Comparison of ENCODE assay signal across 17 cellular contexts in genomic region chr20:38255389-38255788, GRCh38. TPM values are rescaled to one million over a fixed set of nuclear protein-coding genes. Genes with fewer than 3 reads are reported as not detected.
DNase-seq lines count a peak whose midpoint lies in the region; TF ChIP-seq lines count a peak whose summit lies in the region.
"Had no signal": no experiment of that assay in that cellular context is flagged by ENCODE, and none has a peak within 500 bp of the region (broad histone marks: within the 10 kb centered on the region; RNA-seq: fewer than 3 reads in every experiment).

No MANE protein-coding gene starts in this region.

- H3K36me3 Mint-ChIP-seq in activated CD4-positive, alpha-beta T cell treated with anti-CD3 and anti-CD28 coated beads, Interleukin-2, amount 10 ng/mL, durations not matched to agents 7 days and 5 days (ENCODE audit: low read depth) = no peaks in the 10 kb centered on the region
- H3K36me3 Mint-ChIP-seq: activated naive CD8-positive, alpha-beta T cell treated with anti-CD3 and anti-CD28 coated beads, Interleukin-2, amount 10 ng/mL, durations not matched to agents 7 days and 5 days; CD8-positive, alpha-beta T cell; stimulated activated naive B cell treated with anti-CD40 and anti-IgM and Interleukin-4, amounts not matched to agents 10 μg/mL and 1 μg/mL and 100 μg/mL, for 72 hours had no signal

- intact Hi-C loops in cardiac septum (cut with DNase I) = no loop called here
- intact Hi-C loops in ovary (cut with DNase I) = no loop called here
- intact Hi-C loops in uterus (cut with DNase I; ENCODE audit: low total_unique reads) = no loop called here

- no peak overlapping the region for H3K4me3 ChIP-seq in astrocyte of the spinal cord (ENCODE audit: low read depth, low read length)
- no peak overlapping the region for H3K4me3 ChIP-seq in ovary
- no peak overlapping the region for H3K4me3 ChIP-seq in uterus
- H3K4me3 ChIP-seq: pancreas had no signal

- peak; percentile 61 for DNase-seq in astrocyte of the spinal cord (ENCODE audit: low read depth, low spot score)
- peak; percentile 39 for DNase-seq in cardiac septum (ENCODE audit: low spot score)
- peak in 1 of 5 donors; percentile 53 for DNase-seq in ovary
- DNase-seq in uterus = peak; percentile 40 to 55
- no peak for DNase-seq in activated CD4-positive, alpha-beta T cell treated with anti-CD3 and anti-CD28 coated beads, Interleukin-2, amount 10 ng/mL, durations not matched to agents 7 days and 5 days
- no peak for DNase-seq in NCI-H1048 (lab: John Stamatoyannopoulos, UW)
- no peak for DNase-seq in NCI-H1417 treated with DMSO at 0.1 percent for 48 hours (lab: John Stamatoyannopoulos, UW)
- DNase-seq in stimulated activated CD8-positive, alpha-beta memory T cell treated with anti-CD3 and anti-CD28 coated beads, Interleukin-4, amount 100 ng/mL, for 48 hours = no peak
- DNase-seq: activated naive CD8-positive, alpha-beta T cell treated with anti-CD3 and anti-CD28 coated beads, Interleukin-2, amount 10 ng/mL, durations not matched to agents 7 days and 5 days; activated T-cell treated with anti-CD3 and anti-CD28 coated beads for 4 hours; CD8-positive, alpha-beta T cell; effector CD4-positive, alpha-beta T cell; HCEC 1CT; pancreas; stimulated activated CD4-positive, alpha-beta T cell treated with anti-CD3 and anti-CD28 coated beads, Interleukin-2, amount 100 ng/mL, for 24 hours; stimulated activated naive B cell treated with anti-CD40 and anti-IgM and Interleukin-4, amounts not matched to agents 10 μg/mL and 1 μg/mL and 100 μg/mL, for 72 hours had no signal

- H3K36me3 ChIP-seq in ovary (no peaks in the 10 kb centered on the region), uterus (no peaks in the 10 kb centered on the region)
- H3K36me3 ChIP-seq: pancreas had no signal

- H3K27ac ChIP-seq in ovary (peak overlapping the region; percentile 74 to 75), uterus (peak overlapping the region; percentile 84 to 90)
- H3K27ac ChIP-seq: pancreas had no signal

- no peak overlapping the region for H3K27ac Mint-ChIP-seq in activated CD4-positive, alpha-beta T cell treated with anti-CD3 and anti-CD28 coated beads, Interleukin-2, amount 10 ng/mL, durations not matched to agents 7 days and 5 days
- H3K27ac Mint-ChIP-seq: activated naive CD8-positive, alpha-beta T cell treated with anti-CD3 and anti-CD28 coated beads, Interleukin-2, amount 10 ng/mL, durations not matched to agents 7 days and 5 days; CD8-positive, alpha-beta T cell; stimulated activated naive B cell treated with anti-CD40 and anti-IgM and Interleukin-4, amounts not matched to agents 10 μg/mL and 1 μg/mL and 100 μg/mL, for 72 hours had no signal

- TF ChIP-seq CTCF in astrocyte of the spinal cord (IDR thresholded peaks at IDR 0.05; ENCODE audit: low read depth, low read length) (no peak), ovary (IDR thresholded peaks at IDR 0.05) (no peak), uterus (IDR thresholded peaks at IDR 0.05) (no peak)

- peaks cover 10% of the 10 kb centered on the region for H3K4me1 ChIP-seq in ovary (ENCODE audit: insufficient read depth)
- peaks cover 0 to 3% of the 10 kb centered on the region in 2 donors for H3K4me1 ChIP-seq in uterus
- H3K4me1 ChIP-seq: pancreas had no signal

- no peaks in the 10 kb centered on the region for H3K4me1 Mint-ChIP-seq in activated CD4-positive, alpha-beta T cell treated with anti-CD3 and anti-CD28 coated beads, Interleukin-2, amount 10 ng/mL, durations not matched to agents 7 days and 5 days
- H3K4me1 Mint-ChIP-seq: activated naive CD8-positive, alpha-beta T cell treated with anti-CD3 and anti-CD28 coated beads, Interleukin-2, amount 10 ng/mL, durations not matched to agents 7 days and 5 days had no signal

- CTCF ChIA-PET in activated CD4-positive, alpha-beta T cell treated with anti-CD3 and anti-CD28 coated beads, Interleukin-2, amount 10 ng/mL, durations not matched to agents 7 days and 5 days (lab: Charles Lee) = no interaction called here

- in situ Hi-C loops in astrocyte of the spinal cord (cut with HindIII; ENCODE audit: low sequenced_read_pairs) = no loop called here

- 11 to 16% (median 11%) methylated on average over 5 of the region's 5 CpGs for WGBS in ovary, 3 donors

- no peak for TF ChIP-seq POLR2A in ovary (IDR thresholded peaks at IDR 0.05)
- TF ChIP-seq POLR2A in uterus (IDR thresholded peaks at IDR 0.05) = no peak

- no peaks in the 10 kb centered on the region for H3K27me3 ChIP-seq in ovary
- peaks cover 0 to 2% of the 10 kb centered on the region in 2 donors for H3K27me3 ChIP-seq in uterus

- H3K27me3 Mint-ChIP-seq in activated CD4-positive, alpha-beta T cell treated with anti-CD3 and anti-CD28 coated beads, Interleukin-2, amount 10 ng/mL, durations not matched to agents 7 days and 5 days = peaks cover 27% of the 10 kb centered on the region

- H3K9me3 ChIP-seq in ovary (no peaks in the 10 kb centered on the region), uterus (no peaks in the 10 kb centered on the region)
- H3K9me3 ChIP-seq: pancreas had no signal

- no peak for TF ChIP-seq EP300 in ovary (IDR thresholded peaks at IDR 0.05)

- H3K4me3 Mint-ChIP-seq in activated CD4-positive, alpha-beta T cell treated with anti-CD3 and anti-CD28 coated beads, Interleukin-2, amount 10 ng/mL, durations not matched to agents 7 days and 5 days = no peak overlapping the region
- H3K4me3 Mint-ChIP-seq: activated naive CD8-positive, alpha-beta T cell treated with anti-CD3 and anti-CD28 coated beads, Interleukin-2, amount 10 ng/mL, durations not matched to agents 7 days and 5 days; CD8-positive, alpha-beta T cell; stimulated activated naive B cell treated with anti-CD40 and anti-IgM and Interleukin-4, amounts not matched to agents 10 μg/mL and 1 μg/mL and 100 μg/mL, for 72 hours had no signal

- no peaks in the 10 kb centered on the region for H3K9me3 Mint-ChIP-seq in activated CD4-positive, alpha-beta T cell treated with anti-CD3 and anti-CD28 coated beads, Interleukin-2, amount 10 ng/mL, durations not matched to agents 7 days and 5 days
- H3K9me3 Mint-ChIP-seq: activated naive CD8-positive, alpha-beta T cell treated with anti-CD3 and anti-CD28 coated beads, Interleukin-2, amount 10 ng/mL, durations not matched to agents 7 days and 5 days; CD8-positive, alpha-beta T cell had no signal

- POLR2A ChIA-PET in activated CD4-positive, alpha-beta T cell treated with anti-CD3 and anti-CD28 coated beads, Interleukin-2, amount 10 ng/mL, durations not matched to agents 7 days and 5 days (lab: Charles Lee) = no interaction called here

RNA-seq across cellular contexts. Expression of gene KIAA1755, which starts 5.1 kb away (rescaled TPM):
- total RNA-seq in cardiac septum = 7.0 TPM
- total RNA-seq in ovary = 10 to 100 TPM in 5 of 7 donors, 1 to 10 TPM in 2; 4.4 to 29.7 (median 16.9) TPM
- polyA plus RNA-seq in ovary = 10 to 100 TPM in 1 of 2 donors, 1 to 10 TPM in 1; 9.6 to 11.8 TPM
- 10 to 100 TPM in 3 of 4 donors, 1 to 10 TPM in 1; 5.3 to 47.6 (median 15.7) TPM for total RNA-seq in uterus
- total RNA-seq in activated CD4-positive, alpha-beta T cell treated with anti-CD3 and anti-CD28 coated beads, Interleukin-2, amount 10 ng/mL, durations not matched to agents 7 days and 5 days = not detected
- total RNA-seq: activated naive CD8-positive, alpha-beta T cell treated with anti-CD3 and anti-CD28 coated beads, Interleukin-2, amount 10 ng/mL, durations not matched to agents 7 days and 5 days; CD8-positive, alpha-beta T cell had no signal

RNA-seq across cellular contexts. Expression of gene BPI, which starts 48.6 kb away (rescaled TPM):
- total RNA-seq in cardiac septum (0.40 TPM), ovary (1 to 10 TPM in 3 of 7 donors, under 1 TPM in 3, not detected in 1; 0.43 to 1.8 (median 0.74) TPM), uterus (10 to 100 TPM in 1 of 4 donors, 1 to 10 TPM in 1, under 1 TPM in 1, not detected in 1; 0.27 to 11.5 (median 3.5) TPM)
- 1 to 10 TPM; 2.4 to 2.9 TPM for polyA plus RNA-seq in ovary
- total RNA-seq in activated CD4-positive, alpha-beta T cell treated with anti-CD3 and anti-CD28 coated beads, Interleukin-2, amount 10 ng/mL, durations not matched to agents 7 days and 5 days = not detected
- total RNA-seq: activated naive CD8-positive, alpha-beta T cell treated with anti-CD3 and anti-CD28 coated beads, Interleukin-2, amount 10 ng/mL, durations not matched to agents 7 days and 5 days; CD8-positive, alpha-beta T cell; lower leg skin had no signal
- polyA plus RNA-seq: pancreas had no signal

Comparison
In these comparisons a context has a peak if more than half of its experiments do, and no peak if none do; other contexts are left out.
1. DNase-seq: peak in astrocyte of the spinal cord (single experiment), cardiac septum (single experiment) and uterus (2 of 2); none in activated CD4-positive, alpha-beta T cell treated with anti-CD3 and anti-CD28 coated beads, Interleukin-2, amount 10 ng/mL, durations not matched to agents 7 days and 5 days (single experiment), NCI-H1048 (single experiment), NCI-H1417 treated with DMSO at 0.1 percent for 48 hours (single experiment) and stimulated activated CD8-positive, alpha-beta memory T cell treated with anti-CD3 and anti-CD28 coated beads, Interleukin-4, amount 100 ng/mL, for 48 hours (single experiment).